Comparison of ENCODE assay signal across 28 cellular contexts in the genomic region with DNA sequence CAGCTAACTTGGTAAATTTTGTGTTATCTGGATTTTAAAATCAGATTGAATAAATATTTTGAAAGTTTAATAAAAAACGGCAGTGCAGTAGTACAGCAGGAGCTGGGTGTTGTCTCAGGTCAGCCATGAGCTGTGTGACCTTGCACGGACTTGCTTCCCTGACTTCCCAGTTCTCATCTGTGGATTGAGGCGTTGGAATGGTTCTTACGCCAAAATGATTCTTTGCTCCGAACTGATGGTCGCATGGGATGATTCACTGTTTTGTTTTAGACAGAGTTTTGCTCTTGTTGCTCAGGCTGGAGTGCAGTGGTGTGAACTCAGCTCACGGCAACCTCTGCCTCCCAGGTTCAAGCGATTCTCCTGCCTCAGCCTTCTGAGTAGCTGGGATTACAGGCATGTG.
"Had no signal": no experiment of that assay in that cellular context is flagged by ENCODE, and none has a peak within 500 bp of the region (broad histone marks: within the 10 kb centered on the region; RNA-seq: fewer than 3 reads in every experiment).

No MANE protein-coding gene starts in this region.

- H3K9me3 ChIP-seq: lower lobe of right lung, mucosa of descending colon, right lobe of liver, suprapubic skin, thyroid gland had no signal

- H3K27ac Mint-ChIP-seq: effector memory CD8-positive, alpha-beta T cell; mesothelial cell of epicardium; naive B cell; natural killer cell treated with Interleukin-12 subunit alpha and Interleukin-12 subunit beta and Interleukin-15 and Interleukin-18, amount 100 ng/mL, for 72 hours; progenitor cell of endocrine pancreas; stimulated activated naive CD8-positive, alpha-beta T cell treated with anti-CD3 and anti-CD28 coated beads, Interleukin-15, amount 100 ng/mL, for 72 hours; type B pancreatic cell had no signal

- H3K4me3 Mint-ChIP-seq: effector memory CD8-positive, alpha-beta T cell; immature natural killer cell; mesothelial cell of epicardium; naive B cell; natural killer cell treated with Interleukin-12 subunit alpha and Interleukin-12 subunit beta and Interleukin-15 and Interleukin-18, amount 100 ng/mL, for 72 hours; neural crest cell; stimulated activated naive CD8-positive, alpha-beta T cell treated with anti-CD3 and anti-CD28 coated beads, Interleukin-15, amount 100 ng/mL, for 72 hours; type B pancreatic cell had no signal

- H3K27ac ChIP-seq: lower lobe of right lung, parathyroid adenoma, right lobe of liver, suprapubic skin had no signal

- H3K36me3 ChIP-seq: lower lobe of right lung, right lobe of liver, suprapubic skin, thyroid gland had no signal

- H3K4me1 ChIP-seq: suprapubic skin had no signal

- H3K27me3 Mint-ChIP-seq: effector memory CD8-positive, alpha-beta T cell; naive B cell; natural killer cell treated with Interleukin-12 subunit alpha and Interleukin-12 subunit beta and Interleukin-15 and Interleukin-18, amount 100 ng/mL, for 72 hours; progenitor cell of endocrine pancreas; stimulated activated naive CD8-positive, alpha-beta T cell treated with anti-CD3 and anti-CD28 coated beads, Interleukin-15, amount 100 ng/mL, for 72 hours; type B pancreatic cell had no signal

- H3K36me3 Mint-ChIP-seq: immature natural killer cell; naive B cell; natural killer cell treated with Interleukin-12 subunit alpha and Interleukin-12 subunit beta and Interleukin-15 and Interleukin-18, amount 100 ng/mL, for 72 hours had no signal

- ATAC-seq: effector memory CD8-positive, alpha-beta T cell; left colon; left ventricle myocardium superior; lower lobe of right lung; mucosa of descending colon; natural killer cell treated with Interleukin-12 subunit alpha and Interleukin-12 subunit beta and Interleukin-15 and Interleukin-18, amount 100 ng/mL, for 72 hours; right lobe of liver; stimulated activated naive CD8-positive, alpha-beta T cell treated with anti-CD3 and anti-CD28 coated beads, Interleukin-15, amount 100 ng/mL, for 72 hours had no signal

- DNase-seq: cortex of kidney; effector memory CD8-positive, alpha-beta T cell; hypothalamus; immature natural killer cell; islet precursor cell; kidney glomerular epithelial cell; left colon; left ventricle myocardium superior; lower lobe of right lung; mesenchymal stem cell; mucosa of descending colon; naive B cell; right lobe of liver; stimulated activated CD4-positive, alpha-beta T cell treated with anti-CD3 and anti-CD28 coated beads, Interleukin-12 subunit alpha, Interleukin-12 subunit beta, amount 100 ng/mL, for 4 hours; stimulated activated CD4-positive, alpha-beta T cell treated with anti-CD3 and anti-CD28 coated beads, Interleukin-1b, Interleukin-23, amount 100 ng/mL, for 48 hours; stimulated activated CD4-positive, alpha-beta T cell treated with anti-CD3 and anti-CD28 coated beads, Interleukin-4, amount 100 ng/mL, for 1 hour; stimulated activated CD8-positive, alpha-beta memory T cell treated with anti-CD3 and anti-CD28 coated beads, Interleukin-4, amount 100 ng/mL, for 48 hours; stimulated activated naive CD4-positive, alpha-beta T cell; stimulated activated naive CD8-positive, alpha-beta T cell treated with anti-CD3 and anti-CD28 coated beads, Interleukin-15, amount 100 ng/mL, for 72 hours had no signal

- H3K27me3 ChIP-seq: right lobe of liver, suprapubic skin, thyroid gland had no signal

- H3K4me3 ChIP-seq: lower lobe of right lung, mucosa of descending colon, right lobe of liver, smooth muscle cell, suprapubic skin, thyroid gland had no signal
